Comparison of ENCODE assay signal across 9 cellular contexts in genomic region chr1:187949567-187949966, GRCh38.
"Had no signal": no experiment of that assay in that cellular context is flagged by ENCODE, and none has a peak within 500 bp of the region (broad histone marks: within the 10 kb centered on the region; RNA-seq: fewer than 3 reads in every experiment).

No MANE protein-coding gene starts in this region.

- H3K4me3 ChIP-seq: GM23338 had no signal

- FAIRE-seq: H1, H54, HTR-8/SVneo had no signal

- H3K4me2 ChIP-seq: GM23338, KMS-11 had no signal

- DNase-seq: H9, HCEC 1CT, Karpas-422, KBM-7 had no signal

- H3K27ac ChIP-seq: KMS-11 had no signal

- H2AFZ ChIP-seq: GM23338 had no signal

- H3K9ac ChIP-seq: KMS-11 had no signal

- ATAC-seq: GM23338 had no signal
